Comparison of ENCODE assay signal across 1 cellular context in the genomic region with DNA sequence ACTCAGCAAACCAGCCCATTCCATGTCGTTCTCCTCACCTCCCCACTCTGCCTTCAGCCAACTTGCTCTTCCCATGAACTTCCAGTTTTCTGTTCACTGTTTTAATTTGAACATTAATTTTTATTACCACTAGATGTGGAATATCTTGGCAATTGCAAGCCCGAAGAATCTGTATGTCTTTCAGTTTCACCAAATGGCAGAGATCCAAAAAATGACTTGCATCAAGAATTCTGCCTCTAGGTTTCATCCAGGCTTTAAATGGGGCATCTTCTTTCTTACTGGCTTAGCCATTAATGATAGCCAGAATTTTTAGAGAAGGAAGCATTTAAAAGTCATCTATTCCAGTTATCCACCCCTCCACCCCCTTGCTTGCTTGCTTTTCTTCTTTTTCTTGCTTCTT.
TF ChIP-seq lines count a peak whose summit lies in the region.

No MANE protein-coding gene starts in this region.

TF ChIP-seq in IMR-90, 13 proteins besides CTCF, POLR2A, EP300 and RAD21:
- TF ChIP-seq RFX5 (IDR thresholded peaks at IDR 0.05; ENCODE audit: low read depth, low read length) (no peak), MAFK (IDR thresholded peaks at IDR 0.05; ENCODE audit: low read depth, low read length) (peak; percentile 41; the same call in 1 of the 2 replicates), CHD1 (IDR thresholded peaks at IDR 0.05; ENCODE audit: low read depth, low read length) (no peak), NFE2L2 (IDR thresholded peaks at IDR 0.05; ENCODE audit: low read depth, low read length) (no peak), MAZ (IDR thresholded peaks at IDR 0.05; ENCODE audit: borderline replicate concordance, low read depth, low read length) (no peak), MXI1 (IDR thresholded peaks at IDR 0.05; ENCODE audit: borderline replicate concordance, low read depth, low read length) (no peak), RCOR1 (IDR thresholded peaks at IDR 0.05; ENCODE audit: insufficient replicate concordance, low read length) (no peak)
